In the genomic region with DNA sequence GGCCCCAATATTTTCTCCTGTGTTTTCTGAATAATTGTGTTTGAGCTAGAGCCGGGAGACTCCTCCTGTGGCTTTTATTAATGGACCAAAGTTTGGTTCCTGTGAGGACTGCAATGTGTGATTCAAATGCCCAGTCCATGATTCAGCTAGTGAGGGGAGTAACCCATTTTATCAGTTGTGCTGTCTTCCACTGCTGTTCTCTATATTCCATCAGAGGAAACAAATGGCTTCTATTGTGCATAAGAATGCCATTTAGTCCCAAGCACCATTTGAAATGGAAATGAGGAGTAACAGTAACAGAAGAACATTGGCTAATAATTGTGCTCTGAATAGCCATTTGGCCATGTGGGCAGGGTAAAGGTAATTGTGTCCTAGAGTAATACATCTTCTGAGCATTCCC, we compare ENCODE assay signal across 21 cellular contexts.
"Had no signal": no experiment of that assay in that cellular context is flagged by ENCODE, and none has a peak within 500 bp of the region (broad histone marks: within the 10 kb centered on the region; RNA-seq: fewer than 3 reads in every experiment).

No MANE protein-coding gene starts in this region.

- H3K9me3 Mint-ChIP-seq: activated naive CD4-positive, alpha-beta T cell treated with anti-CD3 and anti-CD28 coated beads, Interleukin-2, amount 50 U/mL, for 24 hours; memory B cell; stimulated activated memory B cell treated with anti-CD40 and anti-IgM and Interleukin-4, amounts not matched to agents 10 μg/mL and 1 μg/mL and 100 μg/mL, for 72 hours had no signal

- H3K27me3 ChIP-seq: cardiac muscle cell, esophagus squamous epithelium, pancreas, thyroid gland had no signal

- H3K4me3 ChIP-seq: cardiac muscle cell, esophagus squamous epithelium, pancreas, thyroid gland had no signal

- H3K27ac ChIP-seq: cardiac muscle cell, esophagus squamous epithelium, pancreas, thyroid gland, WERI-Rb-1 had no signal

- H3K4me3 Mint-ChIP-seq: activated naive CD4-positive, alpha-beta T cell treated with anti-CD3 and anti-CD28 coated beads, Interleukin-2, amount 50 U/mL, for 24 hours; effector memory CD8-positive, alpha-beta T cell; memory B cell; naive thymus-derived CD4-positive, alpha-beta T cell; stimulated activated memory B cell treated with anti-CD40 and anti-IgM and Interleukin-4, amounts not matched to agents 10 μg/mL and 1 μg/mL and 100 μg/mL, for 72 hours had no signal

- H3K4me1 ChIP-seq: esophagus squamous epithelium, pancreas, thyroid gland had no signal

- H3K36me3 ChIP-seq: cardiac muscle cell, esophagus squamous epithelium, pancreas, thyroid gland, WERI-Rb-1 had no signal

- H3K27me3 Mint-ChIP-seq: activated naive CD4-positive, alpha-beta T cell treated with anti-CD3 and anti-CD28 coated beads, Interleukin-2, amount 50 U/mL, for 24 hours; effector memory CD8-positive, alpha-beta T cell; memory B cell; naive thymus-derived CD4-positive, alpha-beta T cell; stimulated activated memory B cell treated with anti-CD40 and anti-IgM and Interleukin-4, amounts not matched to agents 10 μg/mL and 1 μg/mL and 100 μg/mL, for 72 hours had no signal

- H3K4me1 Mint-ChIP-seq: activated naive CD4-positive, alpha-beta T cell treated with anti-CD3 and anti-CD28 coated beads, Interleukin-2, amount 50 U/mL, for 24 hours; memory B cell; naive thymus-derived CD4-positive, alpha-beta T cell; stimulated activated memory B cell treated with anti-CD40 and anti-IgM and Interleukin-4, amounts not matched to agents 10 μg/mL and 1 μg/mL and 100 μg/mL, for 72 hours had no signal

- H3K27ac Mint-ChIP-seq: activated naive CD4-positive, alpha-beta T cell treated with anti-CD3 and anti-CD28 coated beads, Interleukin-2, amount 50 U/mL, for 24 hours; effector memory CD8-positive, alpha-beta T cell; memory B cell; naive thymus-derived CD4-positive, alpha-beta T cell; stimulated activated memory B cell treated with anti-CD40 and anti-IgM and Interleukin-4, amounts not matched to agents 10 μg/mL and 1 μg/mL and 100 μg/mL, for 72 hours had no signal

- H3K36me3 Mint-ChIP-seq: activated naive CD4-positive, alpha-beta T cell treated with anti-CD3 and anti-CD28 coated beads, Interleukin-2, amount 50 U/mL, for 24 hours; memory B cell; naive thymus-derived CD4-positive, alpha-beta T cell; stimulated activated memory B cell treated with anti-CD40 and anti-IgM and Interleukin-4, amounts not matched to agents 10 μg/mL and 1 μg/mL and 100 μg/mL, for 72 hours had no signal

- DNase-seq: activated CD4-positive, alpha-beta T cell treated with anti-CD3 and anti-CD28 coated beads for 1 hour; activated CD8-positive, alpha-beta memory T cell treated with anti-CD3 and anti-CD28 coated beads for 24 hours; activated gamma-delta T cell; dermis blood vessel endothelial cell; effector memory CD8-positive, alpha-beta T cell; esophagus squamous epithelium; foreskin fibroblast; glutamatergic neuron; kidney glomerular epithelial cell; left ventricle myocardium superior; naive thymus-derived CD4-positive, alpha-beta T cell; pancreas; stimulated activated CD4-positive, alpha-beta T cell treated with anti-CD3 and anti-CD28 coated beads, Interleukin-4, amount 100 ng/mL, for 24 hours; T-helper 2 cell; thyroid gland; WERI-Rb-1 had no signal

- ATAC-seq: effector memory CD8-positive, alpha-beta T cell; left ventricle myocardium superior; naive thymus-derived CD4-positive, alpha-beta T cell; pancreas; sciatic nerve; stimulated activated memory B cell treated with anti-CD40 and anti-IgM and Interleukin-4, amounts not matched to agents 10 μg/mL and 1 μg/mL and 100 μg/mL, for 72 hours had no signal

- H3K9me3 ChIP-seq: esophagus squamous epithelium, pancreas, thyroid gland had no signal
